ENCODE assay signal across 27 cellular contexts in the genomic region with DNA sequence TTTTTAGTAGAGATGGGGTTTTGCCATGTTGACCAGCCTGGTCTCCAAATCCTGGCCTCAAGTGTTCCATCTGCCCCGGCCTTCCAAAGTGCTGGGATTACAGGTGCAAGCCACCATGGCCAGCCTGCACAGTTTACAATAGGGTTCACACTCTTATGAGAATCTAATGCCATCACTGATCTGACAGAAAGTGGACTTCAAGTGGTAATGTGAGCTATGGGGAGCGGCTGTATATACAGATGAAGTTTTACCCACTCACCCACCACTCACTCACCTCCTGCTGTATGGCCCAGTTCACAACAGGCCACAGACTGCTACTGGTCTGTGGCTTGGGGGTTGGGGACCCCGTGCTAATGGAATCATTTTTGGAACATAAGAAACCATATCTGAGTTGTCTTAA.
"Had no signal": no experiment of that assay in that cellular context is flagged by ENCODE, and none has a peak within 500 bp of the region (broad histone marks: within the 10 kb centered on the region; RNA-seq: fewer than 3 reads in every experiment).

No MANE protein-coding gene starts in this region.

- H3K9me3 Mint-ChIP-seq: stimulated activated naive CD8-positive, alpha-beta T cell treated with anti-CD3 and anti-CD28 coated beads, Interleukin-15, amount 100 ng/mL, for 72 hours; stimulated activated naive CD8-positive, alpha-beta T cell treated with anti-CD3 and anti-CD28 coated beads, Interleukin-15, Interleukin-2, amounts not matched to agents 100 ng/mL and 50 ng/mL, for 24 hours; type B pancreatic cell had no signal

- H3K4me3 Mint-ChIP-seq: stimulated activated naive B cell treated with anti-CD40 and anti-IgM and Interleukin-4, amounts not matched to agents 10 μg/mL and 1 μg/mL and 100 μg/mL, for 72 hours; stimulated activated naive CD8-positive, alpha-beta T cell treated with anti-CD3 and anti-CD28 coated beads, Interleukin-15, amount 100 ng/mL, for 72 hours; stimulated activated naive CD8-positive, alpha-beta T cell treated with anti-CD3 and anti-CD28 coated beads, Interleukin-15, Interleukin-2, amounts not matched to agents 100 ng/mL and 50 ng/mL, for 24 hours; type B pancreatic cell had no signal

- ATAC-seq: stimulated activated naive B cell treated with anti-CD40 and anti-IgM and Interleukin-4, amounts not matched to agents 10 μg/mL and 1 μg/mL and 100 μg/mL, for 72 hours; stimulated activated naive CD8-positive, alpha-beta T cell treated with anti-CD3 and anti-CD28 coated beads, Interleukin-15, amount 100 ng/mL, for 72 hours; stimulated activated naive CD8-positive, alpha-beta T cell treated with anti-CD3 and anti-CD28 coated beads, Interleukin-15, Interleukin-2, amounts not matched to agents 100 U/mL and 50 U/mL, for 24 hours; upper lobe of right lung had no signal

- H3K4me3 ChIP-seq: stomach, suprapubic skin, testis, thoracic aorta, thyroid gland, tibial artery, tibial nerve, transverse colon, upper lobe of left lung, upper lobe of right lung, uterus had no signal

- H3K4me1 ChIP-seq: suprapubic skin, testis, thyroid gland, tibial artery, tibial nerve, transverse colon, upper lobe of right lung, uterus had no signal

- H3K27ac ChIP-seq: stomach, suprapubic skin, testis, thoracic aorta, thyroid gland, tibial artery, tibial nerve, transverse colon, upper lobe of left lung, upper lobe of right lung, uterus had no signal

- H3K9me3 ChIP-seq: stomach, suprapubic skin, testis, thoracic aorta, thyroid gland, tibial artery, tibial nerve, transverse colon, upper lobe of left lung, upper lobe of right lung, uterus had no signal

- H3K27me3 Mint-ChIP-seq: type B pancreatic cell had no signal

- H3K4me1 Mint-ChIP-seq: stimulated activated naive B cell treated with anti-CD40 and anti-IgM and Interleukin-4, amounts not matched to agents 10 μg/mL and 1 μg/mL and 100 μg/mL, for 72 hours; stimulated activated naive CD8-positive, alpha-beta T cell treated with anti-CD3 and anti-CD28 coated beads, Interleukin-15, amount 100 ng/mL, for 72 hours had no signal

- H3K27me3 ChIP-seq: stomach, suprapubic skin, testis, thyroid gland, tibial artery, tibial nerve, transverse colon, upper lobe of left lung, upper lobe of right lung, uterus had no signal

- DNase-seq: stimulated activated CD4-positive, alpha-beta T cell treated with anti-CD3 and anti-CD28 coated beads, Interleukin-1b, Interleukin-23, amount 100 ng/mL, for 48 hours; stimulated activated CD4-positive, alpha-beta T cell treated with anti-CD3 and anti-CD28 coated beads, Interleukin-2, amount 100 ng/mL, for 24 hours; stimulated activated CD4-positive, alpha-beta T cell treated with anti-CD3 and anti-CD28 coated beads, Interleukin-2, amount 100 ng/mL, for 48 hours; stimulated activated CD4-positive, alpha-beta T cell treated with anti-CD3 and anti-CD28 coated beads, Interleukin-4, amount 100 ng/mL, for 1 hour; stimulated activated CD4-positive, alpha-beta T cell treated with anti-CD3 and anti-CD28 coated beads, Interleukin-4, amount 100 ng/mL, for 24 hours; stimulated activated CD4-positive, alpha-beta T cell treated with anti-CD3 and anti-CD28 coated beads, Interleukin-4, amount 100 ng/mL, for 4 hours; stimulated activated CD8-positive, alpha-beta memory T cell treated with anti-CD3 and anti-CD28 coated beads, Interleukin-4, amount 100 ng/mL, for 48 hours; stimulated activated naive B cell treated with anti-CD40 and anti-IgM and Interleukin-4, amounts not matched to agents 10 μg/mL and 1 μg/mL and 100 μg/mL, for 72 hours; stimulated activated naive CD4-positive, alpha-beta T cell; stimulated activated naive CD4-positive, alpha-beta T cell treated with Interleukin-2 at 50 U/mL for 16 hours; stimulated activated naive CD8-positive, alpha-beta T cell treated with anti-CD3 and anti-CD28 coated beads, Interleukin-15, amount 100 ng/mL, for 72 hours; stimulated activated naive CD8-positive, alpha-beta T cell treated with anti-CD3 and anti-CD28 coated beads, Interleukin-15, Interleukin-2, amounts not matched to agents 100 U/mL and 50 U/mL, for 24 hours; stomach; substantia nigra; testis; thyroid gland; tibial artery; transverse colon; trophoblast cell; upper lobe of left lung; upper lobe of right lung; uterus had no signal

- H3K36me3 Mint-ChIP-seq: stimulated activated naive B cell treated with anti-CD40 and anti-IgM and Interleukin-4, amounts not matched to agents 10 μg/mL and 1 μg/mL and 100 μg/mL, for 72 hours; type B pancreatic cell had no signal

- H3K36me3 ChIP-seq: stomach, suprapubic skin, thoracic aorta, thyroid gland, tibial artery, tibial nerve, transverse colon, upper lobe of left lung, upper lobe of right lung, uterus had no signal

- H3K27ac Mint-ChIP-seq: stimulated activated naive B cell treated with anti-CD40 and anti-IgM and Interleukin-4, amounts not matched to agents 10 μg/mL and 1 μg/mL and 100 μg/mL, for 72 hours; stimulated activated naive CD8-positive, alpha-beta T cell treated with anti-CD3 and anti-CD28 coated beads, Interleukin-15, amount 100 ng/mL, for 72 hours; stimulated activated naive CD8-positive, alpha-beta T cell treated with anti-CD3 and anti-CD28 coated beads, Interleukin-15, Interleukin-2, amounts not matched to agents 100 ng/mL and 50 ng/mL, for 24 hours; type B pancreatic cell had no signal
